In genomic region chr10:15433850-15434537, GRCh38 we compare ENCODE assay signal across 8 cellular contexts.
DNase-seq lines count a peak whose midpoint lies in the region; ATAC-seq and TF ChIP-seq lines count a peak whose summit lies in the region.

No MANE protein-coding gene starts in this region.

- POLR2A ChIA-PET in RWPE1 (lab: Yijun Ruan, JAX; ENCODE audit: low non-redundant PET) = no interaction called here

- H3K4me2 ChIP-seq in KMS-11 = peak overlapping the region; percentile 34; the same call in 1 of the 2 replicates

- peak overlapping the region; percentile 23; the same call in 1 of the 2 replicates for H3K9ac ChIP-seq in KMS-11

- DNase-seq in AG09309 (ENCODE audit: low read depth) (no peak), RWPE1 (ENCODE audit: low spot score) (peak; percentile 37), cardiac fibroblast (ENCODE audit: low read depth in 2 of 2) (peak; percentile 73 to 75), iris pigment epithelial cell (ENCODE audit: low read depth) (peak; percentile 40), GOT3 (lab: John Stamatoyannopoulos, UW) (no peak)
- peak; percentile 45 for DNase-seq in stimulated activated CD4-positive, alpha-beta T cell treated with anti-CD3 and anti-CD28 coated beads, Interleukin-4, amount 100 ng/mL, for 24 hours

- TF ChIP-seq CTCF in AG09309 (IDR thresholded peaks at IDR 0.05; ENCODE audit: control insufficient read depth, insufficient read depth, low read depth, low read length, missing control alignments) = peak; percentile 63
- TF ChIP-seq CTCF in KMS-11 (conservative IDR thresholded peaks at IDR 0.05; ENCODE audit: low read depth, low read length) = peak; percentile 80
- peak; percentile 68 for TF ChIP-seq CTCF in RWPE1 (conservative IDR thresholded peaks at IDR 0.05; ENCODE audit: low read depth)
- TF ChIP-seq CTCF in cardiac fibroblast (IDR thresholded peaks at IDR 0.05; ENCODE audit: low read depth, low read length) = peak; percentile 38

- no peaks in the 10 kb centered on the region for H3K79me2 ChIP-seq in KMS-11 (ENCODE audit: insufficient read depth, low read depth)

- no peaks in the 10 kb centered on the region for H3K36me3 ChIP-seq in KMS-11 (ENCODE audit: insufficient read depth)

- peak overlapping the region; percentile 74 for H2AFZ ChIP-seq in KMS-11 (ENCODE audit: low read depth)

- H3K4me3 ChIP-seq in AG09309 (ENCODE audit: control insufficient read depth, low read depth, low read length) = peak overlapping the region; percentile 53
- no peak overlapping the region for H3K4me3 ChIP-seq in KMS-11 (IDR thresholded peaks at IDR 0.05; ENCODE audit: insufficient read depth, low read depth, low read length)
- H3K4me3 ChIP-seq in cardiac fibroblast (replicated peaks in 1 of 2; ENCODE audit: low read depth in 2 of 2, low read length in 2 of 2) = peak overlapping the region; percentile 38 to 43

- CTCF ChIA-PET in RWPE1 (lab: Yijun Ruan, JAX) = interaction anchor here (0.5 to 0.7 kb wide), 3 partner anchors 15 to 249 kb away, joined by 3 to 4 read pairs (median 3); no protein-coding TSS in a partner anchor

- H3K27ac ChIP-seq in KMS-11 (no peak overlapping the region), RWPE1 (no peak overlapping the region)

- no peaks in the 10 kb centered on the region for H3K27me3 ChIP-seq in KMS-11 (ENCODE audit: insufficient read depth, low read depth)

- ATAC-seq in GM18502 (IDR thresholded peaks at IDR 0.05; ENCODE audit: poor library complexity, unreplicated experiment) = peak; percentile 65

- no peaks in the 10 kb centered on the region for H3K4me1 ChIP-seq in KMS-11 (ENCODE audit: low read depth, poor library complexity, severe bottlenecking)

- H4K20me1 ChIP-seq in KMS-11 (ENCODE audit: insufficient read depth) = no peaks in the 10 kb centered on the region

Comparison
In these comparisons a context has a peak if more than half of its experiments do, and no peak if none do; other contexts are left out.
1. DNase-seq: peak in RWPE1 (single experiment), cardiac fibroblast (2 of 2), iris pigment epithelial cell (single experiment) and stimulated activated CD4-positive, alpha-beta T cell treated with anti-CD3 and anti-CD28 coated beads, Interleukin-4, amount 100 ng/mL, for 24 hours (single experiment); none in AG09309 (single experiment) and GOT3 (single experiment).
2. Peak in every context shown above with its lines, with median percentiles within 50 percentile points of each other: CTCF ChIP-seq.